Comparison of ENCODE assay signal across 20 cellular contexts in genomic region chr2:21070322-21071257, GRCh38. TPM values are rescaled to one million over a fixed set of nuclear protein-coding genes. Genes with fewer than 3 reads are reported as not detected.
DNase-seq lines count a peak whose midpoint lies in the region; ATAC-seq and TF ChIP-seq lines count a peak whose summit lies in the region.
"Had no signal": no experiment of that assay in that cellular context is flagged by ENCODE, and none has a peak within 500 bp of the region (broad histone marks: within the 10 kb centered on the region; RNA-seq: fewer than 3 reads in every experiment).

No MANE protein-coding gene starts in this region.

- 55% methylated on average over 9 of the region's 9 CpGs for WGBS in SK-N-SH (ENCODE audit: low lambda C conversion rate)

- H3K4me1 ChIP-seq in SK-N-SH (ENCODE audit: control insufficient read depth in 1 of 2, insufficient read depth in 2 of 2, low read depth in 1 of 2, low read length in 1 of 2): peaks cover 0 to 19% of the 10 kb centered on the region in 2 experiments; a peak in 2 of 4 replicates
- H3K4me1 ChIP-seq: BLaER1 had no signal

- no peaks in the 10 kb centered on the region for H3K9me3 ChIP-seq in SK-N-SH
- H3K9me3 ChIP-seq: BLaER1 had no signal

- TF ChIP-seq CTCF in SK-N-SH (IDR thresholded peaks at IDR 0.05): no peak

- CTCF ChIA-PET in SK-N-SH (lab: Yijun Ruan, JAX): interaction anchor here (0.6 to 3.8 kb wide), 5 partner anchors 12 to 832 kb away, joined by 3 to 22 read pairs (median 3); partner anchors contain the start of gene APOB

- H4K20me1 ChIP-seq in SK-N-SH (ENCODE audit: insufficient read depth): no peaks in the 10 kb centered on the region
- H4K20me1 ChIP-seq: BLaER1 had no signal

- no peak for ATAC-seq in SK-N-SH treated with all-trans-retinoic acid at 6 μM for 48 hours
- peak; percentile 72 for ATAC-seq in left lobe of liver
- no peak for ATAC-seq in GM18498 (IDR thresholded peaks at IDR 0.05; ENCODE audit: unreplicated experiment)

- H3K79me2 ChIP-seq in SK-N-SH (ENCODE audit: insufficient read depth): no peaks in the 10 kb centered on the region

- no peak for TF ChIP-seq RAD21 in SK-N-SH (IDR thresholded peaks at IDR 0.05; ENCODE audit: low read length)

- H2AFZ ChIP-seq in SK-N-SH (ENCODE audit: low read depth): no peak overlapping the region

- H3K9me2 ChIP-seq in SK-N-SH: no peaks in the 10 kb centered on the region

- H3K4me3 ChIP-seq in SK-N-SH (ENCODE audit: low read depth in 2 of 2, low read length in 1 of 2): no peak overlapping the region
- H3K4me3 ChIP-seq: BLaER1 had no signal

- POLR2A ChIA-PET in SK-N-SH (lab: Yijun Ruan, JAX): no interaction called here

- DNase-seq in SK-N-SH: peak; percentile 42
- DNase-seq in dermis blood vessel endothelial cell: peak; percentile 22
- peak; percentile 68 for DNase-seq in left lobe of liver (ENCODE audit: low spot score)
- no peak for DNase-seq in DMS153 (lab: John Stamatoyannopoulos, UW)
- DNase-seq in stimulated activated CD4-positive, alpha-beta T cell treated with anti-CD3 and anti-CD28 coated beads, Interleukin-4, amount 100 ng/mL, for 24 hours: no peak
- no peak for DNase-seq in DMS153 treated with DMSO at 0.1 percent for 48 hours (lab: John Stamatoyannopoulos, UW; ENCODE audit: unreplicated experiment)
- DNase-seq: DMS79 treated with DMSO at 0.1 percent for 48 hours, GDM1, MV-4-11, NCI-H1436, NCI-H2029 treated with DMSO at 0.1 percent for 48 hours, NCI-H510A treated with DMSO at 0.1 percent for 48 hours, SHP77 treated with DMSO at 0.1 percent for 48 hours, SW 1271 had no signal

- no peaks in the 10 kb centered on the region for H3F3A ChIP-seq in SK-N-SH (replicated peaks; ENCODE audit: insufficient read depth)

- no peaks in the 10 kb centered on the region for H3K27me3 ChIP-seq in SK-N-SH (ENCODE audit: insufficient read depth)
- H3K27me3 ChIP-seq: BLaER1 had no signal

- peak in 1 of 2 experiments; percentile 83; a peak in 2 of 4 replicates for TF ChIP-seq EP300 in SK-N-SH (IDR thresholded peaks at IDR 0.05; ENCODE audit: borderline replicate concordance in 1 of 2, low read depth in 1 of 2, low read length in 1 of 2)

- H3K27ac ChIP-seq in SK-N-SH (ENCODE audit: low read depth in 2 of 2, low read length in 1 of 2): peak overlapping the region in 1 of 2 experiments; percentile 89; a peak in 1 of 4 replicates
- H3K27ac ChIP-seq: 22Rv1, BLaER1 had no signal

- no peaks in the 10 kb centered on the region for H3K36me3 ChIP-seq in SK-N-SH (replicated peaks in 1 of 2; ENCODE audit: control insufficient read depth in 1 of 2, insufficient read depth in 2 of 2, low read length in 1 of 2)
- H3K36me3 ChIP-seq: BLaER1 had no signal

- H3K4me2 ChIP-seq in SK-N-SH: no peak overlapping the region
- H3K4me2 ChIP-seq: BLaER1 had no signal

- H3K9ac ChIP-seq in SK-N-SH: no peak overlapping the region
- H3K9ac ChIP-seq: BLaER1 had no signal

TF ChIP-seq in SK-N-SH, 30 proteins besides CTCF, POLR2A, EP300 and RAD21 (continues in another document):
- TF ChIP-seq RXRA (IDR thresholded peaks at IDR 0.05; ENCODE audit: borderline replicate concordance, low read depth) (no peak), MEF2A (IDR thresholded peaks at IDR 0.05; ENCODE audit: borderline replicate concordance, low read depth) (no peak), RCOR1 (IDR thresholded peaks at IDR 0.05; ENCODE audit: low read length) (peak; percentile 43; the same call in 1 of the 2 replicates), CHD2 (IDR thresholded peaks at IDR 0.05; ENCODE audit: low read length, partially characterized antibody) (peak; percentile 16), REST (IDR thresholded peaks at IDR 0.05; ENCODE audit: low read depth, low read length) (no peak), IRF3 (IDR thresholded peaks at IDR 0.05; ENCODE audit: low read depth, low read length) (no peak)

TF ChIP-seq in SK-N-SH treated with all-trans-retinoic acid at 6 μM for 48 hours, 23 proteins besides CTCF, POLR2A, EP300 and RAD21:
- TF ChIP-seq ZNF8 (CRISPR knock-in tag; IDR thresholded peaks at IDR 0.05) (no peak), ZFP30 (CRISPR knock-in tag; IDR thresholded peaks at IDR 0.05) (no peak), POU6F1 (CRISPR knock-in tag; IDR thresholded peaks at IDR 0.05; ENCODE audit: borderline replicate concordance, low read depth) (no peak), BACH2 (CRISPR knock-in tag; IDR thresholded peaks at IDR 0.05; ENCODE audit: borderline replicate concordance) (no peak), ZNF565 (CRISPR knock-in tag; conservative IDR thresholded peaks at IDR 0.05; ENCODE audit: low read depth) (no peak), PPARA (CRISPR knock-in tag; IDR thresholded peaks at IDR 0.05; ENCODE audit: borderline replicate concordance) (no peak), TSHZ2 (CRISPR knock-in tag; IDR thresholded peaks at IDR 0.05) (no peak), TCF4 (CRISPR knock-in tag; IDR thresholded peaks at IDR 0.05; ENCODE audit: borderline replicate concordance) (no peak), OSR1 (CRISPR knock-in tag; IDR thresholded peaks at IDR 0.05) (no peak)

RNA-seq across cellular contexts. Expression of gene APOB, which starts 26.7 kb away (rescaled TPM):
- not detected in 2 replicates for polyA plus RNA-seq in SK-N-SH (2012; rRNA removed)
- polyA plus RNA-seq in SK-N-SH (2012; cell fraction: cytosol; rRNA removed): under 0.01 TPM in 1 of 2 replicates, not detected in the other
- under 0.01 TPM in 1 of 2 replicates, not detected in the other for polyA plus RNA-seq in SK-N-SH (2012; cell fraction: nucleus; rRNA removed)
- total RNA-seq in dermis blood vessel endothelial cell: under 0.01 and 0.09 TPM in 2 replicates
- 2,405 TPM for total RNA-seq in left lobe of liver
- total RNA-seq: LHCN-M2 had no signal

RNA-seq across cellular contexts. Expression of gene TDRD15, which starts 53.2 kb away (rescaled TPM):
- not detected in 2 replicates for polyA plus RNA-seq in SK-N-SH (2012; rRNA removed)
- not detected in 2 replicates for polyA plus RNA-seq in SK-N-SH (2012; cell fraction: cytosol; rRNA removed)
- polyA plus RNA-seq in SK-N-SH (2012; cell fraction: nucleus; rRNA removed): not detected in 2 replicates
- total RNA-seq in dermis blood vessel endothelial cell (not detected in 2 replicates), left lobe of liver (0.93 TPM)
- total RNA-seq: H1, LHCN-M2 had no signal
- polyA plus RNA-seq: H1 had no signal

Comparison
In these comparisons a context has a peak if more than half of its experiments do, and no peak if none do; other contexts are left out.
1. DNase-seq: peak in SK-N-SH (single experiment), dermis blood vessel endothelial cell (single experiment) and left lobe of liver (single experiment); none in DMS153 (single experiment), stimulated activated CD4-positive, alpha-beta T cell treated with anti-CD3 and anti-CD28 coated beads, Interleukin-4, amount 100 ng/mL, for 24 hours (single experiment) and DMS153 treated with DMSO at 0.1 percent for 48 hours (single experiment).
2. RNA of gene APOB, which starts 26.7 kb away (total RNA-seq): 2,405 TPM in left lobe of liver (single experiment); under 0.01 to 0.09 TPM in dermis blood vessel endothelial cell; every median in the first group is over 1,000 times any median in the second.